12 cellular contexts compared by ENCODE assay signal in the genomic region with DNA sequence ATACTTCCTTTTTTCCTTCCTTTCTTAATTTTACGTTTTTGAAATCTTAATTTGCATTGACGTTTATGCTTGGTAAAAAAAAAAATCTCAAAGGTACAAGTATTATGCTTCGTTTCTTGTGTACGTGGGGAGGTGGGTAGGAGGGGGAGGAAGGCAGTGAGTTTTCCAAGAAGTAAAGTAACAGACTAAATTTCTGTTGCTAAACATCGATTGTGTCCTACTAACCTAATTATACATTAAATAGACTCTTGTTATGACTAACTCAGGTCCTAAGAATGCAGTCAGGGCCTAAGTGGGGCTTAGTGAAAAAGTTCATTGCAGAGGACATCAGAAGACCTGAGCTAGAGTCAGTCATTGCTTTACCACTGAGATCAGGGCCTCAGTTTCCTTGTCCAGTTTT. TPM values are rescaled to one million over a fixed set of nuclear protein-coding genes. Genes with fewer than 3 reads are reported as not detected.
DNase-seq lines count a peak whose midpoint lies in the region; ATAC-seq and TF ChIP-seq lines count a peak whose summit lies in the region.
"Had no signal": no experiment of that assay in that cellular context is flagged by ENCODE, and none has a peak within 500 bp of the region (broad histone marks: within the 10 kb centered on the region; RNA-seq: fewer than 3 reads in every experiment).

No MANE protein-coding gene starts in this region.

- no peaks in the 10 kb centered on the region for H3K27me3 Mint-ChIP-seq in activated CD8-positive, alpha-beta T cell treated with anti-CD3 and anti-CD28 coated beads for 36 hours
- H3K27me3 Mint-ChIP-seq in endothelial cell (ENCODE audit: unreplicated experiment), result peaks cover 1% of the 10 kb centered on the region
- H3K27me3 Mint-ChIP-seq: brain had no signal

- intact Hi-C loops in activated CD8-positive, alpha-beta T cell treated with anti-CD3 and anti-CD28 coated beads for 36 hours (cut with micrococcal nuclease), result no loop called here

- peaks cover 86% of the 10 kb centered on the region for H3K4me1 Mint-ChIP-seq in activated CD8-positive, alpha-beta T cell treated with anti-CD3 and anti-CD28 coated beads for 36 hours (ENCODE audit: low read depth)
- peaks cover 73% of the 10 kb centered on the region for H3K4me1 Mint-ChIP-seq in stimulated activated effector memory CD8-positive, alpha-beta T cell treated with anti-CD3 and anti-CD28 coated beads, Interleukin-12 subunit alpha, Interleukin-12 subunit beta, amount 100 ng/mL, for 72 hours
- peaks cover 46% of the 10 kb centered on the region for H3K4me1 Mint-ChIP-seq in endothelial cell (ENCODE audit: unreplicated experiment)

- no peaks in the 10 kb centered on the region for H3K9me3 Mint-ChIP-seq in activated CD8-positive, alpha-beta T cell treated with anti-CD3 and anti-CD28 coated beads for 36 hours
- no peaks in the 10 kb centered on the region for H3K9me3 Mint-ChIP-seq in stimulated activated effector memory CD8-positive, alpha-beta T cell treated with anti-CD3 and anti-CD28 coated beads, Interleukin-12 subunit alpha, Interleukin-12 subunit beta, amount 100 ng/mL, for 72 hours
- H3K9me3 Mint-ChIP-seq in endothelial cell (ENCODE audit: unreplicated experiment), result no peaks in the 10 kb centered on the region
- H3K9me3 Mint-ChIP-seq: brain had no signal

- peak; percentile 51 for ATAC-seq in HG02938 (IDR thresholded peaks at IDR 0.05; ENCODE audit: unreplicated experiment)
- peak; percentile 65 for ATAC-seq in activated CD8-positive, alpha-beta T cell treated with anti-CD3 and anti-CD28 coated beads for 36 hours
- peak; percentile 79 for ATAC-seq in stimulated activated effector memory CD8-positive, alpha-beta T cell treated with anti-CD3 and anti-CD28 coated beads, Interleukin-12 subunit alpha, Interleukin-12 subunit beta, amount 100 ng/mL, for 72 hours
- ATAC-seq: psoas muscle had no signal

- H3K4me3 Mint-ChIP-seq in activated CD8-positive, alpha-beta T cell treated with anti-CD3 and anti-CD28 coated beads for 36 hours, result peak overlapping the region; percentile 59
- peak overlapping the region; percentile 61 for H3K4me3 Mint-ChIP-seq in stimulated activated effector memory CD8-positive, alpha-beta T cell treated with anti-CD3 and anti-CD28 coated beads, Interleukin-12 subunit alpha, Interleukin-12 subunit beta, amount 100 ng/mL, for 72 hours
- no peak overlapping the region for H3K4me3 Mint-ChIP-seq in endothelial cell (ENCODE audit: unreplicated experiment)
- H3K4me3 Mint-ChIP-seq: brain had no signal

- CTCF ChIA-PET in activated CD8-positive, alpha-beta T cell treated with anti-CD3 and anti-CD28 coated beads for 36 hours (lab: Charles Lee), result interaction anchor here (1.5 to 2.1 kb wide), 2 partner anchors 9 to 12 kb away, joined by 5 to 7 read pairs; no protein-coding TSS in a partner anchor

- H3K27ac Mint-ChIP-seq in activated CD8-positive, alpha-beta T cell treated with anti-CD3 and anti-CD28 coated beads for 36 hours, result peak overlapping the region; percentile 91
- H3K27ac Mint-ChIP-seq in stimulated activated effector memory CD8-positive, alpha-beta T cell treated with anti-CD3 and anti-CD28 coated beads, Interleukin-12 subunit alpha, Interleukin-12 subunit beta, amount 100 ng/mL, for 72 hours, result peak overlapping the region; percentile 91
- H3K27ac Mint-ChIP-seq in endothelial cell (ENCODE audit: unreplicated experiment), result no peak overlapping the region
- H3K27ac Mint-ChIP-seq: brain had no signal

- peaks cover 15% of the 10 kb centered on the region for H3K36me3 Mint-ChIP-seq in activated CD8-positive, alpha-beta T cell treated with anti-CD3 and anti-CD28 coated beads for 36 hours (ENCODE audit: low read depth)
- H3K36me3 Mint-ChIP-seq in stimulated activated effector memory CD8-positive, alpha-beta T cell treated with anti-CD3 and anti-CD28 coated beads, Interleukin-12 subunit alpha, Interleukin-12 subunit beta, amount 100 ng/mL, for 72 hours, result peaks cover 12% of the 10 kb centered on the region
- no peaks in the 10 kb centered on the region for H3K36me3 Mint-ChIP-seq in endothelial cell (ENCODE audit: low read depth, unreplicated experiment)
- H3K36me3 Mint-ChIP-seq: brain had no signal

- DNase-seq in activated CD4-positive, alpha-beta T cell treated with anti-CD3 and anti-CD28 coated beads, Interleukin-2, amount 50 U/mL, for 4 hours, result peak; percentile 21 to 31
- no peak for DNase-seq in activated CD4-positive, alpha-beta T cell treated with anti-CD3 and anti-CD28 coated beads for 1 hour
- DNase-seq in activated CD8-positive, alpha-beta T cell treated with anti-CD3 and anti-CD28 coated beads for 36 hours, result peak; percentile 72
- DNase-seq in stimulated activated effector memory CD8-positive, alpha-beta T cell treated with anti-CD3 and anti-CD28 coated beads, Interleukin-12 subunit alpha, Interleukin-12 subunit beta, amount 100 ng/mL, for 72 hours (ENCODE audit: low spot score in 2 of 2), result no peak
- DNase-seq in stimulated activated CD8-positive, alpha-beta memory T cell treated with anti-CD3 and anti-CD28 coated beads, Interleukin-4, amount 100 ng/mL, for 48 hours, result no peak
- DNase-seq in endothelial cell (ENCODE audit: low spot score) (no peak), NCI-H2227 treated with DMSO at 0.1 percent for 48 hours (lab: John Stamatoyannopoulos, UW) (no peak)
- DNase-seq: NCI-H1092 treated with DMSO at 0.1 percent for 48 hours; psoas muscle; stimulated activated naive CD4-positive, alpha-beta T cell treated with Interleukin-2 at 50 U/mL for 16 hours had no signal

- TF ChIP-seq CTCF in activated CD8-positive, alpha-beta T cell treated with anti-CD3 and anti-CD28 coated beads for 36 hours (IDR thresholded peaks at IDR 0.05), result no peak
- TF ChIP-seq CTCF in endothelial cell (IDR thresholded peaks at IDR 0.05; ENCODE audit: unreplicated experiment), result no peak

- POLR2A ChIA-PET in activated CD8-positive, alpha-beta T cell treated with anti-CD3 and anti-CD28 coated beads for 36 hours (lab: Charles Lee), result interaction anchor here (0.6 to 3.0 kb wide), 5 partner anchors 9 to 748 kb away, joined by 3 to 13 read pairs (median 3); no protein-coding TSS in a partner anchor

RNA-seq across cellular contexts. Expression of a gene that starts 17.5 kb away (rescaled TPM):
- 10 to 100 TPM; 71.4 to 76.4 TPM for total RNA-seq in activated CD8-positive, alpha-beta T cell treated with anti-CD3 and anti-CD28 coated beads for 36 hours
- total RNA-seq in endothelial cell (ENCODE audit: unreplicated experiment), result 44.9 TPM

Comparison
In these comparisons a context has a peak if more than half of its experiments do, and no peak if none do; other contexts are left out.
1. DNase-seq: peak in activated CD4-positive, alpha-beta T cell treated with anti-CD3 and anti-CD28 coated beads, Interleukin-2, amount 50 U/mL, for 4 hours (2 of 2) and activated CD8-positive, alpha-beta T cell treated with anti-CD3 and anti-CD28 coated beads for 36 hours (single experiment); none in activated CD4-positive, alpha-beta T cell treated with anti-CD3 and anti-CD28 coated beads for 1 hour (single experiment), stimulated activated effector memory CD8-positive, alpha-beta T cell treated with anti-CD3 and anti-CD28 coated beads, Interleukin-12 subunit alpha, Interleukin-12 subunit beta, amount 100 ng/mL, for 72 hours (0 of 2), stimulated activated CD8-positive, alpha-beta memory T cell treated with anti-CD3 and anti-CD28 coated beads, Interleukin-4, amount 100 ng/mL, for 48 hours (single experiment), endothelial cell (single experiment) and NCI-H2227 treated with DMSO at 0.1 percent for 48 hours (single experiment).
2. Peak in every context shown above with its lines, with median percentiles within 50 percentile points of each other: ATAC-seq.